Comparison of ENCODE assay signal across 29 cellular contexts in genomic region chr3:37229740-37230139, GRCh38. TPM values are rescaled to one million over a fixed set of nuclear protein-coding genes. Genes with fewer than 3 reads are reported as not detected.
DNase-seq lines count a peak whose midpoint lies in the region; ATAC-seq, FAIRE-seq and TF ChIP-seq lines count a peak whose summit lies in the region.
"Had no signal": no experiment of that assay in that cellular context is flagged by ENCODE, and none has a peak within 500 bp of the region (broad histone marks: within the 10 kb centered on the region; RNA-seq: fewer than 3 reads in every experiment).

No MANE protein-coding gene starts in this region.

- POLR2A ChIA-PET in A549 (lab: Yijun Ruan, JAX) = no interaction called here

- DNase-seq in A549 (ENCODE audit: low read depth in 1 of 2, low spot score in 1 of 2) (peak in 1 of 2 experiments; percentile 47), HuH-7.5 (ENCODE audit: low spot score) (peak; percentile 69), body of pancreas (peak in 2 of 4 donors; percentile 35 to 44), mucosa of gallbladder (ENCODE audit: low spot score) (peak; percentile 75), SIG-M5 (lab: John Stamatoyannopoulos, UW) (no peak)
- no peak for DNase-seq in activated CD4-positive, alpha-beta T cell treated with anti-CD3 and anti-CD28 coated beads, Interleukin-2, amount 50 U/mL, for 48 hours
- DNase-seq in activated T-helper 2 cell treated with anti-CD3 and anti-CD28 coated beads, Interferon-gamma antibody, Interleukin-2, Interleukin-4, amounts not matched to agents 10 μg/mL and 5 μg/mL and 100 μg/mL, durations not matched to agents 14 hours and 24 hours and 36 hours (ENCODE audit: low spot score) = no peak
- no peak for DNase-seq in activated naive CD4-positive, alpha-beta T cell (lab: John Stamatoyannopoulos, UW)
- DNase-seq: ACHN; activated CD4-positive, alpha-beta T cell treated with anti-CD3 and anti-CD28 coated beads, Interleukin-2, amount 10 ng/mL, durations not matched to agents 24 days and 14 days; activated CD8-positive, alpha-beta memory T cell treated with anti-CD3 and anti-CD28 coated beads, Interleukin-2, amount 10 ng/mL, durations not matched to agents 7 days and 5 days; cerebellar nuclear complex; EL; gastrocnemius medialis; GM23248; kidney glomerular epithelial cell; NCI-H146; NCI-H524; retina; stimulated activated CD4-positive, alpha-beta T cell treated with anti-CD3 and anti-CD28 coated beads, Interleukin-12 subunit alpha, Interleukin-12 subunit beta, amount 100 ng/mL, for 4 hours; T-cell had no signal

- no peaks in the 10 kb centered on the region for H3K36me3 Mint-ChIP-seq in activated T-helper 2 cell treated with anti-CD3 and anti-CD28 coated beads, Interferon-gamma antibody, Interleukin-2, Interleukin-4, amounts not matched to agents 10 μg/mL and 5 μg/mL and 100 μg/mL, durations not matched to agents 14 hours and 24 hours and 36 hours (ENCODE audit: low read depth)
- H3K36me3 Mint-ChIP-seq: activated CD8-positive, alpha-beta memory T cell treated with anti-CD3 and anti-CD28 coated beads, Interleukin-2, amount 10 ng/mL, durations not matched to agents 7 days and 5 days; activated naive CD8-positive, alpha-beta T cell; T-cell had no signal

- peaks cover 23% of the 10 kb centered on the region for H3K27me3 Mint-ChIP-seq in activated T-helper 2 cell treated with anti-CD3 and anti-CD28 coated beads, Interferon-gamma antibody, Interleukin-2, Interleukin-4, amounts not matched to agents 10 μg/mL and 5 μg/mL and 100 μg/mL, durations not matched to agents 14 hours and 24 hours and 36 hours (ENCODE audit: low read depth)
- H3K27me3 Mint-ChIP-seq: T-cell had no signal

- no peaks in the 10 kb centered on the region for H3K9me3 Mint-ChIP-seq in activated T-helper 2 cell treated with anti-CD3 and anti-CD28 coated beads, Interferon-gamma antibody, Interleukin-2, Interleukin-4, amounts not matched to agents 10 μg/mL and 5 μg/mL and 100 μg/mL, durations not matched to agents 14 hours and 24 hours and 36 hours
- H3K9me3 Mint-ChIP-seq: activated CD4-positive, alpha-beta T cell treated with anti-CD3 and anti-CD28 coated beads, Interleukin-2, amount 10 ng/mL, durations not matched to agents 24 days and 14 days; activated T-helper 1 cell treated with anti-CD3 and anti-CD28 coated beads, Interleukin-12 subunit alpha, Interleukin-12 subunit beta, Interleukin-2, Interleukin-4 antibody, amounts not matched to agents 30 ng/mL and 10 ng/mL and 1 ng/mL, durations not matched to agents 14 hours and 24 hours and 36 hours; T-cell had no signal

- TF ChIP-seq CTCF in A549 (IDR thresholded peaks at IDR 0.05) (no peak), body of pancreas (IDR thresholded peaks at IDR 0.05) (no peak)

- 21% methylated on average over 3 of the region's 3 CpGs for WGBS in A549 (ENCODE audit: missing lambda C conversion rate)
- WGBS in body of pancreas, 2 donors = 23 to 30% methylated on average over 3 of the region's 3 CpGs

- peak overlapping the region; percentile 29 for H3K4me2 ChIP-seq in A549
- H3K4me2 ChIP-seq: BLaER1 had no signal

- TF ChIP-seq POLR2A in A549 (IDR thresholded peaks at IDR 0.05; ENCODE audit: low read length) = no peak
- TF ChIP-seq POLR2A in body of pancreas (IDR thresholded peaks at IDR 0.05) = no peak

- CTCF ChIA-PET in A549 (lab: Yijun Ruan, JAX) = no interaction called here

- ATAC-seq in A549 (peak; percentile 40 to 69; a peak in 3 of 6 replicates), body of pancreas (peak; percentile 60)
- ATAC-seq: activated CD8-positive, alpha-beta memory T cell treated with anti-CD3 and anti-CD28 coated beads, Interleukin-2, amount 10 ng/mL, durations not matched to agents 7 days and 5 days; gastrocnemius medialis; Right ventricle myocardium inferior; T-cell had no signal

- H3K27ac Mint-ChIP-seq in activated T-helper 2 cell treated with anti-CD3 and anti-CD28 coated beads, Interferon-gamma antibody, Interleukin-2, Interleukin-4, amounts not matched to agents 10 μg/mL and 5 μg/mL and 100 μg/mL, durations not matched to agents 14 hours and 24 hours and 36 hours = no peak overlapping the region
- H3K27ac Mint-ChIP-seq: activated CD4-positive, alpha-beta T cell treated with anti-CD3 and anti-CD28 coated beads, Interleukin-2, amount 10 ng/mL, durations not matched to agents 24 days and 14 days; activated CD8-positive, alpha-beta memory T cell treated with anti-CD3 and anti-CD28 coated beads, Interleukin-2, amount 10 ng/mL, durations not matched to agents 7 days and 5 days; activated naive CD8-positive, alpha-beta T cell; activated T-helper 1 cell treated with anti-CD3 and anti-CD28 coated beads, Interleukin-12 subunit alpha, Interleukin-12 subunit beta, Interleukin-2, Interleukin-4 antibody, amounts not matched to agents 30 ng/mL and 10 ng/mL and 1 ng/mL, durations not matched to agents 14 hours and 24 hours and 36 hours; T-cell had no signal

- TF ChIP-seq RAD21 in A549 (conservative IDR thresholded peaks at IDR 0.05 in 1 of 2, IDR thresholded peaks at IDR 0.05 in 1 of 2) = no peak

- H3K4me3 ChIP-seq in A549 = no peak overlapping the region
- no peak overlapping the region for H3K4me3 ChIP-seq in body of pancreas
- H3K4me3 ChIP-seq: BLaER1, esophagus muscularis mucosa, gastrocnemius medialis, GM23248 had no signal

- H3K4me3 Mint-ChIP-seq in activated T-helper 2 cell treated with anti-CD3 and anti-CD28 coated beads, Interferon-gamma antibody, Interleukin-2, Interleukin-4, amounts not matched to agents 10 μg/mL and 5 μg/mL and 100 μg/mL, durations not matched to agents 14 hours and 24 hours and 36 hours (ENCODE audit: low read depth) = no peak overlapping the region
- H3K4me3 Mint-ChIP-seq: activated CD4-positive, alpha-beta T cell treated with anti-CD3 and anti-CD28 coated beads, Interleukin-2, amount 10 ng/mL, durations not matched to agents 24 days and 14 days; activated CD8-positive, alpha-beta memory T cell treated with anti-CD3 and anti-CD28 coated beads, Interleukin-2, amount 10 ng/mL, durations not matched to agents 7 days and 5 days; activated naive CD8-positive, alpha-beta T cell; activated T-helper 1 cell treated with anti-CD3 and anti-CD28 coated beads, Interleukin-12 subunit alpha, Interleukin-12 subunit beta, Interleukin-2, Interleukin-4 antibody, amounts not matched to agents 30 ng/mL and 10 ng/mL and 1 ng/mL, durations not matched to agents 14 hours and 24 hours and 36 hours; T-cell had no signal

- H3K4me1 ChIP-seq in A549 = peaks cover 26% of the 10 kb centered on the region
- peaks cover 21% of the 10 kb centered on the region for H3K4me1 ChIP-seq in body of pancreas
- H3K4me1 ChIP-seq: esophagus muscularis mucosa, gastrocnemius medialis had no signal

- FAIRE-seq in A549 (lab: Jason Lieb, UNC) = no peak
- FAIRE-seq: astrocyte, TTC549 had no signal

- no peaks in the 10 kb centered on the region for H3K36me3 ChIP-seq in body of pancreas (replicated peaks in 1 of 2; ENCODE audit: insufficient read depth in 1 of 2, low read depth in 2 of 2)
- H3K36me3 ChIP-seq: BLaER1, esophagus muscularis mucosa, gastrocnemius medialis had no signal

- H3K27ac ChIP-seq in A549 (peak overlapping the region; percentile 40 to 46), body of pancreas (peak overlapping the region in 3 of 4 donors; percentile 15 to 53 (median 25))
- H3K27ac ChIP-seq: BLaER1, esophagus muscularis mucosa, gastrocnemius medialis, GM23248, HL-60 had no signal

- intact Hi-C loops in body of pancreas (cut with DNase I) = no loop called here
- intact Hi-C loops in activated T-helper 2 cell treated with anti-CD3 and anti-CD28 coated beads, Interferon-gamma antibody, Interleukin-2, Interleukin-4, amounts not matched to agents 10 μg/mL and 5 μg/mL and 100 μg/mL, durations not matched to agents 14 hours and 24 hours and 36 hours (cut with micrococcal nuclease) = no loop called here

- no peaks in the 10 kb centered on the region for H3K27me3 ChIP-seq in body of pancreas
- H3K27me3 ChIP-seq: BLaER1, gastrocnemius medialis had no signal

- no peak for TF ChIP-seq EP300 in A549 (IDR thresholded peaks at IDR 0.05)

- H3K9me3 ChIP-seq in A549 (no peaks in the 10 kb centered on the region), body of pancreas (no peaks in the 10 kb centered on the region)
- H3K9me3 ChIP-seq: esophagus muscularis mucosa, gastrocnemius medialis had no signal

- peaks cover 9% of the 10 kb centered on the region for H3K4me1 Mint-ChIP-seq in activated T-helper 2 cell treated with anti-CD3 and anti-CD28 coated beads, Interferon-gamma antibody, Interleukin-2, Interleukin-4, amounts not matched to agents 10 μg/mL and 5 μg/mL and 100 μg/mL, durations not matched to agents 14 hours and 24 hours and 36 hours (ENCODE audit: low read depth)
- H3K4me1 Mint-ChIP-seq: activated CD8-positive, alpha-beta memory T cell treated with anti-CD3 and anti-CD28 coated beads, Interleukin-2, amount 10 ng/mL, durations not matched to agents 7 days and 5 days had no signal

RNA-seq across cellular contexts. Expression of gene GOLGA4, which starts 13.3 kb away (rescaled TPM):
- polyA plus RNA-seq in A549 (2011; rRNA removed) (40.4 and 55.0 TPM in 2 replicates), A549 (2017; fragmentation: RNase III; extraction: RNeasy Plus Mini Kit Qiagen cat#74134 plus additional on column Dnase treatment) (23.3 to 26.9 TPM (median 24.2 TPM) in 3 replicates)
- 5.3 and 6.0 TPM in 2 replicates for polyA plus RNA-seq in A549 (2012; cell fraction: cytosol; rRNA removed)
- polyA plus RNA-seq in A549 (2012; cell fraction: nucleus; rRNA removed) = 5.1 and 6.2 TPM in 2 replicates
- 32.8 and 41.9 TPM in 2 replicates for polyA minus RNA-seq in A549 (2011; rRNA and poly(A)+ RNA removed)
- total RNA-seq in body of pancreas (10 to 100 TPM; 58.4 to 99.2 TPM), mucosa of gallbladder (89.0 TPM)
- total RNA-seq in activated T-helper 2 cell treated with anti-CD3 and anti-CD28 coated beads, Interferon-gamma antibody, Interleukin-2, Interleukin-4, amounts not matched to agents 10 μg/mL and 5 μg/mL and 100 μg/mL, durations not matched to agents 14 hours and 24 hours and 36 hours = 40.0 and 41.4 TPM in 2 replicates

RNA-seq across cellular contexts. Expression of gene LRRFIP2, which starts 55.4 kb away (rescaled TPM):
- polyA plus RNA-seq in A549 (2011; rRNA removed) = 39.2 and 66.4 TPM in 2 replicates
- 20.6 TPM in 2 replicates for polyA plus RNA-seq in A549 (2012; cell fraction: cytosol; rRNA removed)
- 21.2 and 35.4 TPM in 2 replicates for polyA plus RNA-seq in A549 (2012; cell fraction: nucleus; rRNA removed)
- polyA plus RNA-seq in A549 (2017; fragmentation: RNase III; extraction: RNeasy Plus Mini Kit Qiagen cat#74134 plus additional on column Dnase treatment) = 46.1 to 48.0 TPM (median 47.6 TPM) in 3 replicates
- polyA minus RNA-seq in A549 (2011; rRNA and poly(A)+ RNA removed) = 21.4 and 21.9 TPM in 2 replicates
- total RNA-seq in body of pancreas = 10 to 100 TPM; 23.4 to 56.6 TPM
- total RNA-seq in mucosa of gallbladder = 54.0 TPM
- total RNA-seq in activated T-helper 2 cell treated with anti-CD3 and anti-CD28 coated beads, Interferon-gamma antibody, Interleukin-2, Interleukin-4, amounts not matched to agents 10 μg/mL and 5 μg/mL and 100 μg/mL, durations not matched to agents 14 hours and 24 hours and 36 hours = 36.8 and 38.3 TPM in 2 replicates

Comparison
In these comparisons a context has a peak if more than half of its experiments do, and no peak if none do; other contexts are left out.
1. DNase-seq: peak in HuH-7.5 (single experiment) and mucosa of gallbladder (single experiment); none in activated CD4-positive, alpha-beta T cell treated with anti-CD3 and anti-CD28 coated beads, Interleukin-2, amount 50 U/mL, for 48 hours (0 of 2), activated T-helper 2 cell treated with anti-CD3 and anti-CD28 coated beads, Interferon-gamma antibody, Interleukin-2, Interleukin-4, amounts not matched to agents 10 μg/mL and 5 μg/mL and 100 μg/mL, durations not matched to agents 14 hours and 24 hours and 36 hours (single experiment), SIG-M5 (single experiment) and activated naive CD4-positive, alpha-beta T cell (0 of 4).